ENCODE assay signal across 5 cellular contexts in the genomic region with DNA sequence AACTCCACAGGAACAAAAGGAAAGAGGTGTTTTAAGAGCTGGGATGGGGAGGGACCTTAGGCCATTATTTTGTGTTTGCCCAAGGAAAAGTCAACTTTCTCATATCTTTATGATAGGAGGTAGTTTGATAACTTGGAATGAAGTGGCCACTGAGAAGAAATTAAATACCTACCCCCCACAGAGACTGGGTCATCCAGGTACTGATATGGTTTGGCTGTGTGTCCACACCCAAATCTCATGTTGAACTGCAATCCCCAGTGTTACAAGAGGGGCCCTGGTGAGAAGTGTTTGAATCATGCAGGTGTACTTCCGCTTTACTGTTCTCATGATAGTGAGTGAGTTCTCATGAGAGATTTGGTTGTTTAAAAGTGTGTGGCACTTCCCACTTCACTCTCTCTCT.
"Had no signal": no experiment of that assay in that cellular context is flagged by ENCODE, and none has a peak within 500 bp of the region (broad histone marks: within the 10 kb centered on the region; RNA-seq: fewer than 3 reads in every experiment).

No MANE protein-coding gene starts in this region.

- ATAC-seq: K562 had no signal

- H3K4me1 Mint-ChIP-seq: H9 had no signal

- H3K9ac ChIP-seq: GM23248 had no signal

- H3K4me3 ChIP-seq: GM23248, K562 had no signal

- H3K27ac Mint-ChIP-seq: H9 had no signal

- DNase-seq: GM23248, H9, HCEC 1CT, IMR-90 had no signal

- H3K27ac ChIP-seq: GM23248 had no signal

- H3K4me3 Mint-ChIP-seq: H9 had no signal
